ENCODE assay signal across 31 cellular contexts in the genomic region with DNA sequence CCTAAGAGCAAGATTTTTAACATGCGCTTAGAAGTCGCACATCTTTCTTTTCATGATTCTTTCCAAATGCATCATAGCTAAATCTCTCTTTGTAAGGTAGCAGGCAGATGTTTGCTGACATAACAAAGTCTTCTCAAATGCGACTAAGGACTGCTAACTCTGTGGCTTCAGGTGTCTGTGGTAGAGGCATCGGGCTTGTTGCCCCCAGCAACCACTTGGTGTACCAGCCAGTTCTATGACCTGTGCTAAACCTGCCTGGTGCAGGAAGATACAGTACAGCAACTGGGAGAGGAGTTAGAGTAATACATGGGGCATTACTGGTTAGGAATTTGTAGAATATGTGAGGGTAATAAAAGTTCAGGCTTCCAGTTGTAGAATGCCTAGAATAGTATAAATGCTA.
"Had no signal": no experiment of that assay in that cellular context is flagged by ENCODE, and none has a peak within 500 bp of the region (broad histone marks: within the 10 kb centered on the region; RNA-seq: fewer than 3 reads in every experiment).

No MANE protein-coding gene starts in this region.

- DNase-seq: dermis blood vessel endothelial cell; effector memory CD4-positive, alpha-beta T cell; erythroblast; esophagus squamous epithelium; foreskin melanocyte; glutamatergic neuron; heart right ventricle; hippocampal formation; immature natural killer cell; mammary epithelial cell; mesendoderm; midbrain; naive thymus-derived CD4-positive, alpha-beta T cell; stimulated activated CD4-positive, alpha-beta T cell treated with anti-CD3 and anti-CD28 coated beads, Interleukin-12 subunit alpha, Interleukin-12 subunit beta, amount 100 ng/mL, for 4 hours; stimulated activated CD4-positive, alpha-beta T cell treated with anti-CD3 and anti-CD28 coated beads, Interleukin-1b, Interleukin-23, amount 100 ng/mL, for 48 hours; stimulated activated CD4-positive, alpha-beta T cell treated with anti-CD3 and anti-CD28 coated beads, Interleukin-4, amount 100 ng/mL, for 1 hour; stimulated activated CD8-positive, alpha-beta memory T cell treated with anti-CD3 and anti-CD28 coated beads, Interleukin-4, amount 100 ng/mL, for 48 hours; stimulated activated naive CD4-positive, alpha-beta T cell treated with Interleukin-2 at 50 U/mL for 16 hours; stomach; testis; tibial artery had no signal

- H3K79me2 ChIP-seq: parathyroid adenoma had no signal

- H3K27me3 ChIP-seq: esophagus squamous epithelium, heart right ventricle, neural progenitor cell, right atrium auricular region, stomach, testis, tibial artery had no signal

- H2AFZ ChIP-seq: neural progenitor cell, parathyroid adenoma had no signal

- H3K4me1 Mint-ChIP-seq: immature natural killer cell; naive thymus-derived CD4-positive, alpha-beta T cell; nephron had no signal

- H3K27ac ChIP-seq: coronary artery, esophagus squamous epithelium, heart right ventricle, neural progenitor cell, parathyroid adenoma, right atrium auricular region, stomach, testis, tibial artery had no signal

- H3K4me3 ChIP-seq: coronary artery, esophagus squamous epithelium, heart right ventricle, neural progenitor cell, right atrium auricular region, smooth muscle cell, stomach, testis, tibial artery had no signal

- H3K4me3 Mint-ChIP-seq: immature natural killer cell; naive thymus-derived CD4-positive, alpha-beta T cell; nephron; neural progenitor cell; type B pancreatic cell had no signal

- H3K36me3 ChIP-seq: esophagus squamous epithelium, heart right ventricle, neural progenitor cell, right atrium auricular region, stomach, tibial artery had no signal

- H3K27me3 Mint-ChIP-seq: naive thymus-derived CD4-positive, alpha-beta T cell; progenitor cell of endocrine pancreas; type B pancreatic cell had no signal

- H3K4me1 ChIP-seq: esophagus squamous epithelium, heart right ventricle, neural progenitor cell, parathyroid adenoma, right atrium auricular region, stomach, testis, tibial artery had no signal

- H3K27ac Mint-ChIP-seq: immature natural killer cell, nephron, neural progenitor cell, type B pancreatic cell had no signal

- H3K9me3 Mint-ChIP-seq: nephron, neural progenitor cell, type B pancreatic cell had no signal

- H3K36me3 Mint-ChIP-seq: immature natural killer cell; naive thymus-derived CD4-positive, alpha-beta T cell; neural progenitor cell; type B pancreatic cell had no signal

- H3K4me2 ChIP-seq: neural progenitor cell, smooth muscle cell had no signal

- ATAC-seq: heart right ventricle; left lobe of liver; naive thymus-derived CD4-positive, alpha-beta T cell; sciatic nerve had no signal
